ENCODE assay signal across 16 cellular contexts in genomic region chr4:4868506-4869379, GRCh38. TPM values are rescaled to one million over a fixed set of nuclear protein-coding genes. Genes with fewer than 3 reads are reported as not detected.
"Had no signal": no experiment of that assay in that cellular context is flagged by ENCODE, and none has a peak within 500 bp of the region (broad histone marks: within the 10 kb centered on the region; RNA-seq: fewer than 3 reads in every experiment).

No MANE protein-coding gene starts in this region.

- ATAC-seq: effector memory CD8-positive, alpha-beta T cell; lower lobe of right lung; naive thymus-derived CD8-positive, alpha-beta T cell had no signal

- H3K27ac Mint-ChIP-seq: activated CD4-positive, alpha-beta memory T cell treated with anti-CD3 and anti-CD28 coated beads for 36 hours; activated T-cell treated with anti-CD3 and anti-CD28 coated beads, Interleukin-2, amount 50 U/mL, for 72 hours; effector memory CD8-positive, alpha-beta T cell; naive thymus-derived CD8-positive, alpha-beta T cell; T-helper 2 cell treated with Interferon-gamma antibody and Interleukin-4, amounts not matched to agents 5 μg/mL and 100 μg/mL, for 36 hours had no signal

- H3K4me3 Mint-ChIP-seq: activated CD4-positive, alpha-beta memory T cell treated with anti-CD3 and anti-CD28 coated beads for 36 hours; activated T-cell treated with anti-CD3 and anti-CD28 coated beads, Interleukin-2, amount 50 U/mL, for 72 hours; effector memory CD8-positive, alpha-beta T cell; T-helper 2 cell treated with Interferon-gamma antibody and Interleukin-4, amounts not matched to agents 5 μg/mL and 100 μg/mL, for 36 hours had no signal

- H3K4me1 ChIP-seq: adrenal gland, parathyroid adenoma had no signal

- H3K79me2 ChIP-seq: parathyroid adenoma had no signal

- H2AFZ ChIP-seq: hepatocyte, parathyroid adenoma had no signal

- H3K4me3 ChIP-seq: adrenal gland, hepatocyte, lower lobe of right lung, stomach had no signal

- H3K36me3 Mint-ChIP-seq: activated CD4-positive, alpha-beta memory T cell treated with anti-CD3 and anti-CD28 coated beads for 36 hours; naive thymus-derived CD8-positive, alpha-beta T cell had no signal

- DNase-seq: activated CD4-positive, alpha-beta memory T cell treated with anti-CD3 and anti-CD28 coated beads for 36 hours; activated CD4-positive, CD25-positive, alpha-beta regulatory T cell treated with anti-CD3 and anti-CD28 coated beads, Interleukin-2, amount 50 U/mL, for 72 hours; activated CD8-positive, alpha-beta memory T cell treated with anti-CD3 and anti-CD28 coated beads, Interleukin-2, amount 50 U/mL, for 4 hours; activated naive CD4-positive, alpha-beta T cell; activated T-cell treated with anti-CD3 and anti-CD28 coated beads, Interleukin-2, amount 50 U/mL, for 72 hours; adrenal gland; central memory CD4-positive, alpha-beta T cell; effector memory CD8-positive, alpha-beta T cell; erythroblast; lower lobe of right lung; stimulated activated CD4-positive, alpha-beta T cell treated with anti-CD3 and anti-CD28 coated beads, Interleukin-4, amount 100 ng/mL, for 4 hours; stomach had no signal

- H3K27ac ChIP-seq: adrenal gland, lower lobe of right lung, parathyroid adenoma, stomach had no signal

- H3K36me3 ChIP-seq: adrenal gland, lower lobe of right lung, stomach had no signal

- H3K9ac ChIP-seq: parathyroid adenoma had no signal

- H3K9me3 ChIP-seq: adrenal gland, lower lobe of right lung, stomach had no signal

- H3K9me3 Mint-ChIP-seq: activated CD4-positive, alpha-beta memory T cell treated with anti-CD3 and anti-CD28 coated beads for 36 hours; activated T-cell treated with anti-CD3 and anti-CD28 coated beads, Interleukin-2, amount 50 U/mL, for 72 hours; effector memory CD8-positive, alpha-beta T cell; naive thymus-derived CD8-positive, alpha-beta T cell; T-helper 2 cell treated with Interferon-gamma antibody and Interleukin-4, amounts not matched to agents 5 μg/mL and 100 μg/mL, for 36 hours had no signal

RNA-seq across cellular contexts. Expression of gene MSX1, which starts 9.3 kb away (rescaled TPM):
- total RNA-seq: activated T-cell treated with anti-CD3 and anti-CD28 coated beads, Interleukin-2, amount 50 U/mL, for 72 hours; naive thymus-derived CD8-positive, alpha-beta T cell had no signal
- polyA plus RNA-seq: naive thymus-derived CD8-positive, alpha-beta T cell had no signal
